ENCODE assay signal across 9 cellular contexts in genomic region chr17:42541041-42541833, GRCh38. TPM values are rescaled to one million over a fixed set of nuclear protein-coding genes. Genes with fewer than 3 reads are reported as not detected.
DNase-seq lines count a peak whose midpoint lies in the region; ATAC-seq and TF ChIP-seq lines count a peak whose summit lies in the region.
"Had no signal": no experiment of that assay in that cellular context is flagged by ENCODE, and none has a peak within 500 bp of the region (broad histone marks: within the 10 kb centered on the region; RNA-seq: fewer than 3 reads in every experiment).

No MANE protein-coding gene starts in this region.

- BruUV-seq in HCT116 (replicated peaks; lab: Mats Ljungman, UMichigan) = no TSS peak

- H3K4me2 ChIP-seq in HCT116 (ENCODE audit: low read length) = peak overlapping the region; percentile 37

- no peak for TF ChIP-seq POLR2A in HCT116 (IDR thresholded peaks at IDR 0.05; ENCODE audit: borderline replicate concordance, extremely low read depth, insufficient read depth, insufficient read length)

- H2AFZ ChIP-seq in HCT116 (ENCODE audit: low read depth, low read length, poor library complexity, severe bottlenecking) = no peak overlapping the region

- no peak overlapping the region for H3K4me3 Mint-ChIP-seq in activated CD4-positive, alpha-beta memory T cell treated with anti-CD3 and anti-CD28 coated beads for 36 hours
- no peak overlapping the region for H3K4me3 Mint-ChIP-seq in glutamatergic neuron (ENCODE audit: unreplicated experiment)

- peak overlapping the region; percentile 26; the same call in 1 of the 2 replicates for H3K27ac ChIP-seq in 22Rv1
- peak overlapping the region; percentile 50 for H3K27ac ChIP-seq in HCT116 (ENCODE audit: low read depth, low read length)

- H3K9me3 ChIP-seq in HCT116 (ENCODE audit: control insufficient read depth in 1 of 2, insufficient read depth in 1 of 2, low read depth in 1 of 2, low read length in 2 of 2) = no peaks in the 10 kb centered on the region

- H3K27me3 ChIP-seq in HCT116 (ENCODE audit: insufficient read depth, low read length) = no peaks in the 10 kb centered on the region
- H3K27me3 ChIP-seq in H7 (ENCODE audit: control insufficient read depth, insufficient read depth, low read length) = no peaks in the 10 kb centered on the region

- TF ChIP-seq CTCF in 22Rv1 (IDR thresholded peaks at IDR 0.05) = no peak
- TF ChIP-seq CTCF in HCT116 (IDR thresholded peaks at IDR 0.05 in 2 of 3, conservative IDR thresholded peaks at IDR 0.05 in 1 of 3; ENCODE audit: borderline replicate concordance in 1 of 3, insufficient read depth in 1 of 3, low read depth in 2 of 3, low read length in 2 of 3) = no peak
- TF ChIP-seq CTCF in glutamatergic neuron (IDR thresholded peaks at IDR 0.05; ENCODE audit: partially characterized antibody, unreplicated experiment) = no peak

- RAD21 ChIA-PET in HCT116 (lab: Charles Lee; ENCODE audit: low non-redundant PET in 1 of 2, low total read pairs in 2 of 2, uncharacterized antibody in 2 of 2, unreplicated experiment in 2 of 2) = no interaction called here

- no peaks in the 10 kb centered on the region for H4K20me1 ChIP-seq in HCT116 (ENCODE audit: insufficient read depth)

- TF ChIP-seq RAD21 in HCT116 (IDR thresholded peaks at IDR 0.05; ENCODE audit: low read depth) = no peak

- in situ Hi-C loops in G401 (cut with HindIII; ENCODE audit: low sequenced_read_pairs) = no loop called here

- intact Hi-C loops in HCT116 (cut with micrococcal nuclease) = no loop called here
- intact Hi-C loops in activated CD4-positive, alpha-beta memory T cell treated with anti-CD3 and anti-CD28 coated beads for 36 hours (cut with micrococcal nuclease) = no loop called here

- no peaks in the 10 kb centered on the region; a peak in 1 of 4 replicates for H3K36me3 ChIP-seq in HCT116 (ENCODE audit: control insufficient read depth in 1 of 2, insufficient read depth in 2 of 2, low read length in 2 of 2)
- H3K36me3 ChIP-seq in H7 (replicated peaks; ENCODE audit: control insufficient read depth, insufficient read depth, low read length) = peaks cover 3% of the 10 kb centered on the region

- H3K79me2 ChIP-seq in HCT116 (ENCODE audit: insufficient read depth, low read length) = no peaks in the 10 kb centered on the region

- no peak for ATAC-seq in HCT116

- H3K9me2 ChIP-seq in HCT116 (ENCODE audit: insufficient read depth) = no peaks in the 10 kb centered on the region

- peaks cover 8% of the 10 kb centered on the region for H3K36me3 Mint-ChIP-seq in activated CD4-positive, alpha-beta memory T cell treated with anti-CD3 and anti-CD28 coated beads for 36 hours
- H3K36me3 Mint-ChIP-seq in glutamatergic neuron (ENCODE audit: unreplicated experiment) = no peaks in the 10 kb centered on the region

- H3K4me1 Mint-ChIP-seq in activated CD4-positive, alpha-beta memory T cell treated with anti-CD3 and anti-CD28 coated beads for 36 hours (ENCODE audit: low read depth) = peaks cover 25% of the 10 kb centered on the region
- H3K4me1 Mint-ChIP-seq in glutamatergic neuron (ENCODE audit: low read depth, unreplicated experiment) = peaks cover 10% of the 10 kb centered on the region

- POLR2A ChIA-PET in HCT116 (lab: Charles Lee) = no interaction called here
- POLR2A ChIA-PET in activated CD4-positive, alpha-beta memory T cell treated with anti-CD3 and anti-CD28 coated beads for 36 hours (lab: Charles Lee) = interaction anchor here (0.6 kb wide), 1 partner anchor 249 kb away, joined by 3 read pairs; no protein-coding TSS in a partner anchor

- peaks cover 15 to 23% of the 10 kb centered on the region in 2 experiments for H3K4me1 ChIP-seq in HCT116 (ENCODE audit: control insufficient read depth in 1 of 2, insufficient read depth in 2 of 2, low read length in 2 of 2)

- CTCF ChIA-PET in HCT116 (lab: Charles Lee) = no interaction called here
- CTCF ChIA-PET in activated CD4-positive, alpha-beta memory T cell treated with anti-CD3 and anti-CD28 coated beads for 36 hours (lab: Charles Lee) = interaction anchor here (1.2 to 1.7 kb wide), 2 partner anchors 24 to 37 kb away, joined by 3 to 8 read pairs; partner anchors contain the start of gene PSMC3IP

- DNase-seq in HCT116 (ENCODE audit: low read depth, low spot score) (no peak), glutamatergic neuron (no peak), NCI-H510A (lab: John Stamatoyannopoulos, UW) (no peak), H7 (no peak), NCI-H2227 treated with DMSO at 0.1 percent for 48 hours (lab: John Stamatoyannopoulos, UW) (no peak), G401 (ENCODE audit: low spot score) (no peak)
- DNase-seq in activated CD4-positive, alpha-beta memory T cell treated with anti-CD3 and anti-CD28 coated beads for 36 hours = peak; percentile 55
- DNase-seq: MM.1S had no signal

- no peaks in the 10 kb centered on the region for H3K27me3 Mint-ChIP-seq in activated CD4-positive, alpha-beta memory T cell treated with anti-CD3 and anti-CD28 coated beads for 36 hours
- H3K27me3 Mint-ChIP-seq in glutamatergic neuron (ENCODE audit: unreplicated experiment) = peaks cover 17% of the 10 kb centered on the region

- no peak overlapping the region for H3K4me3 ChIP-seq in HCT116 (replicated peaks in 1 of 2; ENCODE audit: low read depth in 1 of 2, low read length in 2 of 2)
- H3K4me3 ChIP-seq in H7 (ENCODE audit: insufficient read depth, low read depth, low read length) = no peak overlapping the region

- H3K27ac Mint-ChIP-seq in activated CD4-positive, alpha-beta memory T cell treated with anti-CD3 and anti-CD28 coated beads for 36 hours = peak overlapping the region; percentile 31
- H3K27ac Mint-ChIP-seq in glutamatergic neuron (ENCODE audit: unreplicated experiment) = peak overlapping the region; percentile 33

- no peaks in the 10 kb centered on the region for H3K9me3 Mint-ChIP-seq in activated CD4-positive, alpha-beta memory T cell treated with anti-CD3 and anti-CD28 coated beads for 36 hours
- H3K9me3 Mint-ChIP-seq in glutamatergic neuron (ENCODE audit: unreplicated experiment) = peaks cover 20% of the 10 kb centered on the region

- peak overlapping the region; percentile 13; the same call in 1 of the 2 replicates for H3K9ac ChIP-seq in HCT116 (ENCODE audit: low read length)

TF ChIP-seq in HCT116, 20 proteins besides CTCF, POLR2A, EP300 and RAD21:
- TF ChIP-seq SRF (IDR thresholded peaks at IDR 0.05; ENCODE audit: low read depth) = no peak

RNA-seq across cellular contexts. Expression of gene NAGLU, which starts 5.2 kb away (rescaled TPM):
- total RNA-seq in HCT116 (2021; ENCODE audit: unreplicated experiment) (17.7 TPM), glutamatergic neuron (ENCODE audit: unreplicated experiment) (42.8 TPM)
- polyA plus RNA-seq in HCT116 (2012) = 10.5 and 11.0 TPM in 2 replicates
- 10 to 100 TPM; 12.2 to 13.9 TPM for total RNA-seq in activated CD4-positive, alpha-beta memory T cell treated with anti-CD3 and anti-CD28 coated beads for 36 hours
- total RNA-seq in H7 (2014; rRNA removed; shearing (Covaris generic)) = 36.9 and 43.9 TPM in 2 replicates
- 49.3 and 83.0 TPM in 2 replicates for total RNA-seq in G401 (2014; rRNA removed; shearing (Covaris generic))

RNA-seq across cellular contexts. Expression of gene HSD17B1, which starts 11.5 kb away (rescaled TPM):
- total RNA-seq in HCT116 (2021; ENCODE audit: unreplicated experiment) = 1.4 TPM
- polyA plus RNA-seq in HCT116 (2012) = 1.6 and 1.8 TPM in 2 replicates
- total RNA-seq in activated CD4-positive, alpha-beta memory T cell treated with anti-CD3 and anti-CD28 coated beads for 36 hours = under 1 TPM; 0.44 to 0.52 TPM
- total RNA-seq in glutamatergic neuron (ENCODE audit: unreplicated experiment) = 4.1 TPM
- 1.1 and 2.9 TPM in 2 replicates for total RNA-seq in H7 (2014; rRNA removed; shearing (Covaris generic))
- 3.5 and 4.4 TPM in 2 replicates for total RNA-seq in G401 (2014; rRNA removed; shearing (Covaris generic))

RNA-seq across cellular contexts. Expression of gene COASY, which starts 20.7 kb away (rescaled TPM):
- total RNA-seq in HCT116 (2021; ENCODE audit: unreplicated experiment) = 137 TPM
- polyA plus RNA-seq in HCT116 (2012) = 108 and 113 TPM in 2 replicates
- total RNA-seq in activated CD4-positive, alpha-beta memory T cell treated with anti-CD3 and anti-CD28 coated beads for 36 hours = 100 to 1,000 TPM in 1 of 2 experiments, 10 to 100 TPM in 1; 92.8 to 103 TPM
- total RNA-seq in glutamatergic neuron (ENCODE audit: unreplicated experiment) = 57.4 TPM
- 56.1 and 59.2 TPM in 2 replicates for total RNA-seq in H7 (2014; rRNA removed; shearing (Covaris generic))
- 11.9 and 19.2 TPM in 2 replicates for total RNA-seq in G401 (2014; rRNA removed; shearing (Covaris generic))

RNA-seq across cellular contexts. Expression of gene MLX, which starts 25.7 kb away (rescaled TPM):
- 47.9 TPM for total RNA-seq in HCT116 (2021; ENCODE audit: unreplicated experiment)
- polyA plus RNA-seq in HCT116 (2012) = 51.7 and 52.4 TPM in 2 replicates
- 10 to 100 TPM; 38.4 to 39.7 TPM for total RNA-seq in activated CD4-positive, alpha-beta memory T cell treated with anti-CD3 and anti-CD28 coated beads for 36 hours
- total RNA-seq in glutamatergic neuron (ENCODE audit: unreplicated experiment) = 62.5 TPM
- total RNA-seq in H7 (2014; rRNA removed; shearing (Covaris generic)) = 29.4 and 35.0 TPM in 2 replicates
- 14.1 and 44.7 TPM in 2 replicates for total RNA-seq in G401 (2014; rRNA removed; shearing (Covaris generic))

RNA-seq across cellular contexts. Expression of gene PSMC3IP, which starts 36.3 kb away (rescaled TPM):
- total RNA-seq in HCT116 (2021; ENCODE audit: unreplicated experiment) (24.3 TPM), glutamatergic neuron (ENCODE audit: unreplicated experiment) (12.0 TPM)
- polyA plus RNA-seq in HCT116 (2012) = 15.4 and 18.2 TPM in 2 replicates
- total RNA-seq in activated CD4-positive, alpha-beta memory T cell treated with anti-CD3 and anti-CD28 coated beads for 36 hours = 10 to 100 TPM; 26.4 to 29.4 TPM
- 14.7 and 17.0 TPM in 2 replicates for total RNA-seq in H7 (2014; rRNA removed; shearing (Covaris generic))
- 6.2 and 14.9 TPM in 2 replicates for total RNA-seq in G401 (2014; rRNA removed; shearing (Covaris generic))
